26 cellular contexts compared by ENCODE assay signal in genomic region chr10:82680688-82681087, GRCh38.
"Had no signal": no experiment of that assay in that cellular context is flagged by ENCODE, and none has a peak within 500 bp of the region (broad histone marks: within the 10 kb centered on the region; RNA-seq: fewer than 3 reads in every experiment).

No MANE protein-coding gene starts in this region.

- H3K36me3 ChIP-seq: breast epithelium, colonic mucosa, gastroesophageal sphincter, ovary, prostate gland, vagina had no signal

- DNase-seq: activated B cell treated with CpG ODN at 0.5 μM for 24 hours; activated CD4-positive, alpha-beta T cell treated with anti-CD3 and anti-CD28 coated beads, Interleukin-2, amount 50 U/mL, for 1 hour; activated CD8-positive, alpha-beta T cell treated with anti-CD3 and anti-CD28 coated beads for 36 hours; activated gamma-delta T cell treated with Interleukin-2 at 50 U/mL for 16 hours; activated naive CD4-positive, alpha-beta T cell treated with anti-CD3 and anti-CD28 coated beads, Interleukin-2, amount 50 U/mL, for 16 hours; activated T-cell treated with anti-CD3 and anti-CD28 coated beads, Interleukin-2, amount 50 U/mL, for 4 hours; colonic mucosa; dorsolateral prefrontal cortex; effector memory CD4-positive, alpha-beta T cell; head of caudate nucleus; immature natural killer cell; kidney; naive B cell; nephron progenitor cell; ovary; retina; stimulated activated CD4-positive, alpha-beta T cell treated with anti-CD3 and anti-CD28 coated beads, Interleukin-12 subunit alpha, Interleukin-12 subunit beta, amount 100 ng/mL, for 4 hours; stimulated activated CD4-positive, alpha-beta T cell treated with anti-CD3 and anti-CD28 coated beads, Interleukin-4, amount 100 ng/mL, for 1 hour; T-helper 1 cell had no signal

- H3K9me3 ChIP-seq: colonic mucosa, prostate gland, vagina had no signal

- H3K4me1 ChIP-seq: breast epithelium, colonic mucosa, gastroesophageal sphincter, prostate gland, vagina had no signal

- H3K4me3 ChIP-seq: breast epithelium, colonic mucosa, dorsolateral prefrontal cortex, gastroesophageal sphincter, ovary, prostate gland, skin epidermis, vagina had no signal

- ATAC-seq: activated CD8-positive, alpha-beta T cell treated with anti-CD3 and anti-CD28 coated beads for 36 hours; activated T-cell treated with anti-CD3 and anti-CD28 coated beads, Interleukin-2, amount 50 U/mL, for 4 hours; activated T-helper 17 cell treated with anti-CD3 and anti-CD28 coated beads, Interleukin-2, amount 50 U/mL, for 72 hours; gastroesophageal sphincter; sciatic nerve had no signal
